In genomic region chr5:54902817-54903473, GRCh38 we compare ENCODE assay signal across 9 cellular contexts.
DNase-seq lines count a peak whose midpoint lies in the region; ATAC-seq lines count a peak whose summit lies in the region.
"Had no signal": no experiment of that assay in that cellular context is flagged by ENCODE, and none has a peak within 500 bp of the region (broad histone marks: within the 10 kb centered on the region; RNA-seq: fewer than 3 reads in every experiment).

No MANE protein-coding gene starts in this region.

- H3K27ac Mint-ChIP-seq in activated naive CD8-positive, alpha-beta T cell treated with anti-CD3 and anti-CD28 coated beads, Interleukin-2, amount 50 U/mL, for 24 hours, result peak overlapping the region; percentile 5

- peaks cover 63% of the 10 kb centered on the region for H3K27me3 Mint-ChIP-seq in activated naive CD8-positive, alpha-beta T cell treated with anti-CD3 and anti-CD28 coated beads, Interleukin-2, amount 50 U/mL, for 24 hours

- peak; percentile 99 for ATAC-seq in HG02571 (IDR thresholded peaks at IDR 0.05; ENCODE audit: unreplicated experiment)
- ATAC-seq in activated naive CD8-positive, alpha-beta T cell treated with anti-CD3 and anti-CD28 coated beads, Interleukin-2, amount 50 U/mL, for 24 hours, result peak; percentile 99

- no peaks in the 10 kb centered on the region for H3K36me3 Mint-ChIP-seq in activated naive CD8-positive, alpha-beta T cell treated with anti-CD3 and anti-CD28 coated beads, Interleukin-2, amount 50 U/mL, for 24 hours (ENCODE audit: low read depth)

- H3K4me1 Mint-ChIP-seq in activated naive CD8-positive, alpha-beta T cell treated with anti-CD3 and anti-CD28 coated beads, Interleukin-2, amount 50 U/mL, for 24 hours, result peaks cover 20% of the 10 kb centered on the region

- DNase-seq in DMS153 (lab: John Stamatoyannopoulos, UW), result peak; percentile 18
- no peak for DNase-seq in DMS153 treated with DMSO at 0.1 percent for 48 hours (lab: John Stamatoyannopoulos, UW; ENCODE audit: unreplicated experiment)
- peak; percentile 49 for DNase-seq in NCI-H128 (lab: John Stamatoyannopoulos, UW; ENCODE audit: unreplicated experiment)
- peak; percentile 32 for DNase-seq in activated naive CD8-positive, alpha-beta T cell treated with anti-CD3 and anti-CD28 coated beads, Interleukin-2, amount 50 U/mL, for 24 hours
- peak; percentile 13 to 40 for DNase-seq in stimulated activated CD4-positive, alpha-beta T cell treated with anti-CD3 and anti-CD28 coated beads, Interleukin-4, amount 100 ng/mL, for 48 hours (ENCODE audit: low read depth in 2 of 2)
- no peak for DNase-seq in putamen (ENCODE audit: low spot score)
- no peak for DNase-seq in EL
- DNase-seq: lower lobe of right lung had no signal

- H3K4me3 Mint-ChIP-seq in activated naive CD8-positive, alpha-beta T cell treated with anti-CD3 and anti-CD28 coated beads, Interleukin-2, amount 50 U/mL, for 24 hours, result peak overlapping the region; percentile 5

- no peaks in the 10 kb centered on the region for H3K9me3 Mint-ChIP-seq in activated naive CD8-positive, alpha-beta T cell treated with anti-CD3 and anti-CD28 coated beads, Interleukin-2, amount 50 U/mL, for 24 hours

Comparison
In these comparisons a context has a peak if more than half of its experiments do, and no peak if none do; other contexts are left out.
1. DNase-seq: peak in DMS153 (single experiment), NCI-H128 (single experiment), activated naive CD8-positive, alpha-beta T cell treated with anti-CD3 and anti-CD28 coated beads, Interleukin-2, amount 50 U/mL, for 24 hours (single experiment) and stimulated activated CD4-positive, alpha-beta T cell treated with anti-CD3 and anti-CD28 coated beads, Interleukin-4, amount 100 ng/mL, for 48 hours (2 of 2); none in DMS153 treated with DMSO at 0.1 percent for 48 hours (single experiment), putamen (single experiment) and EL (single experiment).